Comparison of ENCODE assay signal across 8 cellular contexts in the genomic region with DNA sequence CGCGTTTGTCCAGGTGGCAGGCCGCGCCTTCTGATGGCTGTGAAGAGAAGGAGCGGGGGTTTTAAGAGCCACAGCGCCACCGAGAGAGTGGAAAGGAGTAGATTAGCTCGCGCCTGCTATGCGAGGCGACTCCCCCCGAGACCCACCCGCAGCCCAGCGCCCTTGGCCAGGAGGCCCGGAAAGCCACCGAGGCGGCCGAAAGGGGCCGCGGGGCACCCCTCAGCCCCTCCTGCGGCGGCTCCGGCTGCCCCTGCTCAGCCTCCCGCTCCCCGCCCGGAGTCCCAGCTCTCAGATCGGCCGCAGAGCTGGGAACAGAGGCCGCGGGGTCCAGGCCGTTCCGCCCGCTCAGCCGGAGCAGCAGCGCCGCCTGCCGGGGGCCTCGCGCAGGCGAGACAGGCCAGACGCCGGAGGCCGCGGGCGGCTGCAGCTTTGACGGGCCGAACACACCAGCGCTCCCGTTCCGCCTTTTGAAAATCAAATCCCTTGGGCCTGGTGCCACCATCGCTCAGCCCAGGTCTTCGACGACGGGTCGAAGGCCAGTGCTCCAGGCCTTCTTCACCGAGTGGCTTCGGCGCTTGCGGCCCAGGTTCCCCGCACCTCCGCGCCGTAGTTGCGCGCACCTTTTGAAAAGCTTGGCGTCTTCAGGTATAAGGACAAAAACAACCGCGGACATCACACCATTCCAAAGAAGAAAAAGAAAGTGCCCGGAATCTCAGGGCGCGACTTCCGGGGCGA. TPM values are rescaled to one million over a fixed set of nuclear protein-coding genes. Genes with fewer than 3 reads are reported as not detected.
DNase-seq lines count a peak whose midpoint lies in the region; ATAC-seq and TF ChIP-seq lines count a peak whose summit lies in the region.

No MANE protein-coding gene starts in this region.

- H3K9me2 ChIP-seq in GM23338 (ENCODE audit: insufficient read depth), result 0 out of 2 replicates have a peak, but pooled peaks cover 2% of the 10 kb centered on the region

- H3K9me3 ChIP-seq in MG63 (0 out of 2 replicates have a peak, but pooled peaks cover 2% of the 10 kb centered on the region), smooth muscle cell (replicated peaks; ENCODE audit: low read depth) (no peaks in the 10 kb centered on the region)

- DNase-seq in GM04504 (ENCODE audit: low read depth) (peak; percentile 35), GM23338 (ENCODE audit: low spot score) (peak; percentile 92), MG63 (peak; percentile 76), T-helper 1 cell (peak in 3 of 5 donors; percentile 37 to 53 (median 44)), immature natural killer cell (peak; percentile 41 to 54 (median 49)), smooth muscle cell (lab: John Stamatoyannopoulos, UW; ENCODE audit: unreplicated experiment) (peak; percentile 46), A172 (ENCODE audit: low spot score) (no peak)

- H3K4me2 ChIP-seq in GM23338 (peak overlapping the region; percentile 88), smooth muscle cell (peak overlapping the region; percentile 94)

- WGBS in smooth muscle cell (ENCODE audit: low lambda C conversion rate), result 2% methylated on average over 70 of the region's 73 CpGs

- no peak overlapping the region for H3K27ac ChIP-seq in GM23338 (ENCODE audit: low read depth)
- no peak overlapping the region for H3K27ac ChIP-seq in smooth muscle cell (ENCODE audit: low read depth)

- H4K20me1 ChIP-seq in GM23338 (replicated peaks; ENCODE audit: insufficient read depth) (peaks cover 32% of the 10 kb centered on the region), smooth muscle cell (ENCODE audit: low read depth) (no peaks in the 10 kb centered on the region)

- H3K27me3 Mint-ChIP-seq in GM23338 (ENCODE audit: insufficient read depth, low read depth, poor library complexity) (peaks cover 81% of the 10 kb centered on the region), brain (peaks cover 96% of the 10 kb centered on the region), immature natural killer cell (ENCODE audit: low read depth in 3 of 3) (peaks cover 18 to 35% (median 22%) of the 10 kb centered on the region in 3 donors)

- H3K9me3 Mint-ChIP-seq in GM23338, result no peaks in the 10 kb centered on the region; the same call in 2 of the 3 replicates
- peaks cover 3 to 19% (median 14%) of the 10 kb centered on the region in 5 experiments for H3K9me3 Mint-ChIP-seq in brain
- H3K9me3 Mint-ChIP-seq in immature natural killer cell, result peaks cover 0 to 6% (median 0%) of the 10 kb centered on the region in 6 donors

- peak overlapping the region; percentile 65 for H3K4me3 ChIP-seq in GM23338
- peak overlapping the region; percentile 51 for H3K4me3 ChIP-seq in MG63
- peak overlapping the region; percentile 58 for H3K4me3 ChIP-seq in smooth muscle cell

- ATAC-seq in GM23338, result peak; percentile 96

- H3K36me3 Mint-ChIP-seq in GM23338 (ENCODE audit: low read depth) (no peaks in the 10 kb centered on the region), brain (no peaks in the 10 kb centered on the region), immature natural killer cell (no peaks in the 10 kb centered on the region)

- H2AFZ ChIP-seq in GM23338 (peak overlapping the region; percentile 91), smooth muscle cell (ENCODE audit: low read depth) (peak overlapping the region; percentile 99)

- H3K9ac ChIP-seq in smooth muscle cell (ENCODE audit: low read depth), result no peak overlapping the region

- peaks cover 7% of the 10 kb centered on the region for H3K4me1 ChIP-seq in GM23338 (ENCODE audit: insufficient read depth)
- no peaks in the 10 kb centered on the region for H3K4me1 ChIP-seq in smooth muscle cell (ENCODE audit: low read depth)

- H3F3A ChIP-seq in GM23338 (replicated peaks; ENCODE audit: low read depth), result peaks cover 10% of the 10 kb centered on the region
- no peaks in the 10 kb centered on the region for H3F3A ChIP-seq in smooth muscle cell (ENCODE audit: low read depth)

- H3K36me3 ChIP-seq in GM23338 (ENCODE audit: insufficient read depth) (no peaks in the 10 kb centered on the region), MG63 (no peaks in the 10 kb centered on the region), smooth muscle cell (ENCODE audit: low read depth) (no peaks in the 10 kb centered on the region)

- H3K27me3 ChIP-seq in GM23338 (ENCODE audit: insufficient read depth) (peaks cover 99% of the 10 kb centered on the region), MG63 (no peaks in the 10 kb centered on the region), smooth muscle cell (ENCODE audit: low read depth) (peaks cover 79% of the 10 kb centered on the region)

- TF ChIP-seq CTCF in GM23338 (conservative IDR thresholded peaks at IDR 0.05; ENCODE audit: low read depth in 2 of 2) (peak; percentile 68 to 88), brain (conservative IDR thresholded peaks at IDR 0.05) (peak; percentile 84 to 95), smooth muscle cell (IDR thresholded peaks at IDR 0.05; ENCODE audit: borderline replicate concordance, insufficient read depth, poor library complexity, severe bottlenecking) (peak; percentile 88)

- H3K4me1 Mint-ChIP-seq in GM23338 (peaks cover 7% of the 10 kb centered on the region; the same call in 2 of the 3 replicates), brain (peaks cover 5% of the 10 kb centered on the region), immature natural killer cell (peaks cover 6 to 12% of the 10 kb centered on the region in 2 donors)

- H3K4me3 Mint-ChIP-seq in GM23338 (peak overlapping the region; percentile 72), brain (peak overlapping the region; percentile 78 to 83 (median 81)), immature natural killer cell (peak overlapping the region; percentile 61 to 79 (median 77))

- no peaks in the 10 kb centered on the region for H3K79me2 ChIP-seq in GM23338 (replicated peaks; ENCODE audit: insufficient read depth)
- no peaks in the 10 kb centered on the region for H3K79me2 ChIP-seq in smooth muscle cell (ENCODE audit: low read depth)

- no peak overlapping the region for H3K27ac Mint-ChIP-seq in GM23338
- peak overlapping the region in 1 of 5 experiments; percentile 66 for H3K27ac Mint-ChIP-seq in brain
- H3K27ac Mint-ChIP-seq in immature natural killer cell, result no peak overlapping the region

TF ChIP-seq in GM23338, 12 proteins besides CTCF, POLR2A, EP300 and RAD21 (continues in another document):
- TF ChIP-seq ZNF331 (CRISPR knock-in tag; IDR thresholded peaks at IDR 0.05; ENCODE audit: low read depth) (no peak), JUNB (IDR thresholded peaks at IDR 0.05; ENCODE audit: unreplicated experiment) (no peak), CREB1 (CRISPR knock-in tag; IDR thresholded peaks at IDR 0.05; ENCODE audit: low read depth) (0 out of 2 replicates have a peak, but pooled peaks have one; percentile 32), EZH2 (IDR thresholded peaks at IDR 0.05; ENCODE audit: low read depth, unreplicated experiment) (peak; percentile 96), STAT1 (IDR thresholded peaks at IDR 0.05; ENCODE audit: unreplicated experiment) (no peak), POLR2AphosphoS5 (IDR thresholded peaks at IDR 0.05; ENCODE audit: low read depth) (no peak), NANOG (IDR thresholded peaks at IDR 0.05; ENCODE audit: borderline replicate concordance) (no peak)

RNA-seq across cellular contexts. Expression of a gene that starts 15.3 kb away (rescaled TPM):
- total RNA-seq in GM23338 (2014; rRNA removed; shearing (Covaris generic)), result not detected in 2 replicates
- 0.12 TPM in 1 of 2 replicates, not detected in the other for polyA plus RNA-seq in GM23338 (2016; fragmentation: Nextera tagmentation; extraction: Ambion mirVana)
- total RNA-seq in MG63 (2014; rRNA removed; shearing (Covaris generic); ENCODE audit: low replicate concordance), result 0.07 TPM in 1 of 2 replicates, not detected in the other
- polyA plus RNA-seq in brain (ENCODE audit: insufficient read depth, low read depth, low replicate concordance), result not detected
- not detected for polyA plus RNA-seq in immature natural killer cell
- 0.04 and 0.18 TPM in 2 replicates for total RNA-seq in smooth muscle cell
- 0.31 and 0.45 TPM in 2 replicates for polyA plus RNA-seq in smooth muscle cell
- total RNA-seq in A172 (2014; rRNA removed; shearing (Covaris generic)), result not detected in 2 replicates

RNA-seq across cellular contexts. Expression of a gene that starts 34.0 kb away (rescaled TPM):
- total RNA-seq in GM23338 (2014; rRNA removed; shearing (Covaris generic)), result not detected in 2 replicates
- polyA plus RNA-seq in GM23338 (2016; fragmentation: Nextera tagmentation; extraction: Ambion mirVana) (not detected in 2 replicates), brain (ENCODE audit: insufficient read depth, low read depth, low replicate concordance) (not detected), immature natural killer cell (not detected), smooth muscle cell (not detected in 2 replicates)
- not detected in 2 replicates for total RNA-seq in MG63 (2014; rRNA removed; shearing (Covaris generic); ENCODE audit: low replicate concordance)
- total RNA-seq in smooth muscle cell, result not detected in 2 replicates
- total RNA-seq in A172 (2014; rRNA removed; shearing (Covaris generic)), result 0.22 TPM in 1 of 2 replicates, not detected in the other

RNA-seq across cellular contexts. Expression of a gene that starts 34.7 kb away (rescaled TPM):
- total RNA-seq in GM23338 (2014; rRNA removed; shearing (Covaris generic)), result not detected in 2 replicates
- not detected in 2 replicates for polyA plus RNA-seq in GM23338 (2016; fragmentation: Nextera tagmentation; extraction: Ambion mirVana)
- not detected in 2 replicates for total RNA-seq in MG63 (2014; rRNA removed; shearing (Covaris generic); ENCODE audit: low replicate concordance)
- not detected for polyA plus RNA-seq in brain (ENCODE audit: insufficient read depth, low read depth, low replicate concordance)
- not detected for polyA plus RNA-seq in immature natural killer cell
- not detected in 2 replicates for total RNA-seq in smooth muscle cell
- not detected in 2 replicates for polyA plus RNA-seq in smooth muscle cell
- not detected in 2 replicates for total RNA-seq in A172 (2014; rRNA removed; shearing (Covaris generic))
